In genomic region chr2:137900421-137901141, GRCh38 we compare ENCODE assay signal across 4 cellular contexts.
TF ChIP-seq lines count a peak whose summit lies in the region.

No MANE protein-coding gene starts in this region.

TF ChIP-seq in HepG2, 621 proteins besides CTCF, POLR2A, EP300 and RAD21 (continues in another document):
- TF ChIP-seq ZNF766 (CRISPR knock-in tag; IDR thresholded peaks at IDR 0.05; ENCODE audit: borderline replicate concordance) (no peak), MAFK (conservative IDR thresholded peaks at IDR 0.05 in 1 of 2, IDR thresholded peaks at IDR 0.05 in 1 of 2; ENCODE audit: low read length in 2 of 2) (0 out of 4 replicates have a peak, but pooled peaks of 1 of the 2 experiments have one; percentile 19)

TF ChIP-seq in HEK293T, 16 proteins besides CTCF, POLR2A, EP300 and RAD21:
- peak; percentile 66; the same call in 1 of the 2 replicates for TF ChIP-seq ELF4 (IDR thresholded peaks at IDR 0.05)
- no peak for TF ChIP-seq CTBP1 (IDR thresholded peaks at IDR 0.05; ENCODE audit: borderline replicate concordance)

TF ChIP-seq in GM12878, 131 proteins besides CTCF, POLR2A, EP300 and RAD21:
- no peak for TF ChIP-seq MEF2B (IDR thresholded peaks at IDR 0.05; ENCODE audit: partially characterized antibody, poor library complexity, severe bottlenecking)
- TF ChIP-seq SREBF1 (IDR thresholded peaks at IDR 0.05; ENCODE audit: low read length): no peak
- TF ChIP-seq ZBTB40 (IDR thresholded peaks at IDR 0.05; ENCODE audit: borderline replicate concordance): peak; percentile 18; the same call in 1 of the 2 replicates

TF ChIP-seq in K562, 482 proteins besides CTCF, POLR2A, EP300 and RAD21:
- TF ChIP-seq ZNF764 (CRISPR knock-in tag; IDR thresholded peaks at IDR 0.05; ENCODE audit: low read depth): no peak
- TF ChIP-seq SMARCE1 (IDR thresholded peaks at IDR 0.05): no peak
- TF ChIP-seq RBM39 (optimal IDR thresholded peaks at IDR 0.05; ENCODE audit: low read depth, low read length): no peak
- TF ChIP-seq ATF3 (IDR thresholded peaks at IDR 0.05): no peak
- TF ChIP-seq ATF3 (CRISPR knock-in tag; conservative IDR thresholded peaks at IDR 0.05): no peak
- peak; percentile 63; the same call in 1 of the 2 replicates for TF ChIP-seq ZBTB40 (IDR thresholded peaks at IDR 0.05)
- TF ChIP-seq ZBTB40 (CRISPR knock-in tag; IDR thresholded peaks at IDR 0.05): no peak
- no peak for TF ChIP-seq MITF (IDR thresholded peaks at IDR 0.05)
- no peak for TF ChIP-seq DACH1 (IDR thresholded peaks at IDR 0.05; ENCODE audit: partially characterized antibody)
- TF ChIP-seq ZBTB2 (IDR thresholded peaks at IDR 0.05): no peak
- no peak for TF ChIP-seq MAX (CRISPR knock-in tag; IDR thresholded peaks at IDR 0.05)
